ENCODE assay signal across 8 cellular contexts in genomic region chrX:103919336-103919682, GRCh38. TPM values are rescaled to one million over a fixed set of nuclear protein-coding genes. Genes with fewer than 3 reads are reported as not detected.
DNase-seq lines count a peak whose midpoint lies in the region; ATAC-seq and TF ChIP-seq lines count a peak whose summit lies in the region.

No MANE protein-coding gene starts in this region.

- no peak overlapping the region for H4K91ac ChIP-seq in mesenchymal stem cell (ENCODE audit: low read length)

- H3K4me2 ChIP-seq in GM23248 (ENCODE audit: unreplicated experiment) = peak overlapping the region; percentile 91
- H3K4me2 ChIP-seq in mesenchymal stem cell (ENCODE audit: low read length, poor library complexity, severe bottlenecking) = peak overlapping the region; percentile 77

- no peak overlapping the region for H3K23ac ChIP-seq in mesenchymal stem cell (ENCODE audit: low read length in 2 of 2)

- peak overlapping the region; percentile 95 for H2AFZ ChIP-seq in GM23248
- H2AFZ ChIP-seq in mesenchymal stem cell (ENCODE audit: low read depth, low read length) = peak overlapping the region; percentile 93

- H3K4me1 ChIP-seq in GM23248 (ENCODE audit: insufficient read depth) (no peaks in the 10 kb centered on the region), mesenchymal stem cell (ENCODE audit: control insufficient read depth, insufficient read depth, low read depth, low read length) (no peaks in the 10 kb centered on the region), upper lobe of right lung (no peaks in the 10 kb centered on the region)

- 3 to 5% methylated on average over 8 to 9 of the region's 9 CpGs for WGBS in GM23248 (ENCODE audit: low coverage in 1 of 2, low lambda C conversion rate in 2 of 2, missing lambda C conversion rate in 2 of 2), 2 experiments
- WGBS in mesenchymal stem cell = no CpG with 5 or more reads among the region's 9 CpGs

- peaks cover 12 to 22% of the 10 kb centered on the region in 2 donors for H3K4me1 Mint-ChIP-seq in effector memory CD8-positive, alpha-beta T cell (ENCODE audit: low read depth in 2 of 2)

- H4K8ac ChIP-seq in mesenchymal stem cell (ENCODE audit: low read length) = peak overlapping the region; percentile 54

- peaks cover 7% of the 10 kb centered on the region for H3K36me3 Mint-ChIP-seq in effector memory CD8-positive, alpha-beta T cell (ENCODE audit: insufficient read depth)

- peak overlapping the region in 1 of 2 experiments; percentile 77 for H3K14ac ChIP-seq in mesenchymal stem cell (ENCODE audit: low read length in 2 of 2)

- no peaks in the 10 kb centered on the region for H3F3A ChIP-seq in GM23248 (ENCODE audit: insufficient read depth)

- peak overlapping the region; percentile 72 for H3K4me3 ChIP-seq in GM23248
- peak overlapping the region; percentile 67 to 79 for H3K4me3 ChIP-seq in mesenchymal stem cell (ENCODE audit: insufficient read depth in 1 of 2, low read depth in 1 of 2, low read length in 2 of 2)
- H3K4me3 ChIP-seq in upper lobe of right lung = peak overlapping the region; percentile 59

- intact Hi-C loops in upper lobe of right lung (cut with DNase I) = no loop called here

- H3K79me1 ChIP-seq in mesenchymal stem cell (replicated peaks; ENCODE audit: low read length, poor library complexity, severe bottlenecking) = peaks cover 6% of the 10 kb centered on the region

- no peaks in the 10 kb centered on the region for H4K20me1 ChIP-seq in GM23248 (ENCODE audit: insufficient read depth)

- H2BK5ac ChIP-seq in mesenchymal stem cell (ENCODE audit: low read depth, low read length, poor library complexity, severe bottlenecking) = no peak overlapping the region

- in situ Hi-C loops in GM23248 (cut with MboI) = no loop called here

- no peaks in the 10 kb centered on the region for H3K79me2 ChIP-seq in GM23248 (ENCODE audit: insufficient read depth)

- H3K4ac ChIP-seq in mesenchymal stem cell (ENCODE audit: low read depth in 1 of 2, low read length in 2 of 2) = no peak overlapping the region

- H3K4me3 Mint-ChIP-seq in effector memory CD8-positive, alpha-beta T cell = peak overlapping the region; percentile 93 to 96

- no peaks in the 10 kb centered on the region for H3K36me3 ChIP-seq in GM23248 (ENCODE audit: low read depth)
- H3K36me3 ChIP-seq in KOPT-K1 (ENCODE audit: insufficient read depth, low read length) = peaks cover 18% of the 10 kb centered on the region
- H3K36me3 ChIP-seq in mesenchymal stem cell (ENCODE audit: control insufficient read depth in 1 of 2, insufficient read depth in 2 of 2, low read depth in 1 of 2, low read length in 2 of 2) = no peaks in the 10 kb centered on the region
- H3K36me3 ChIP-seq in upper lobe of right lung = no peaks in the 10 kb centered on the region

- H3K27ac ChIP-seq in GM23248 (peak overlapping the region; percentile 67), KOPT-K1 (ENCODE audit: low read depth, low read length, poor library complexity, severe bottlenecking) (peak overlapping the region; percentile 88), mesenchymal stem cell (ENCODE audit: low read length, poor library complexity, severe bottlenecking) (peak overlapping the region; percentile 90), upper lobe of right lung (peak overlapping the region; percentile 66)

- H2AK5ac ChIP-seq in mesenchymal stem cell (ENCODE audit: low read length, severe bottlenecking) = no peak overlapping the region

- H2BK12ac ChIP-seq in mesenchymal stem cell (ENCODE audit: low read length in 2 of 2) = no peak overlapping the region

- DNase-seq in NCI-H82 (lab: John Stamatoyannopoulos, UW) (peak; percentile 54), NCI-H82 treated with DMSO at 0.1 percent for 48 hours (lab: John Stamatoyannopoulos, UW; ENCODE audit: unreplicated experiment) (no peak), GM23248 (peak; percentile 68), SW 1271 (lab: John Stamatoyannopoulos, UW) (peak; percentile 1 to 55), mesenchymal stem cell (peak; percentile 54), upper lobe of right lung (no peak)
- DNase-seq in effector memory CD8-positive, alpha-beta T cell = peak; percentile 1 to 18 (median 7)

- peak overlapping the region; percentile 68 to 79 for H3K18ac ChIP-seq in mesenchymal stem cell (ENCODE audit: low read depth in 1 of 2, low read length in 2 of 2)

- no peaks in the 10 kb centered on the region for H3K9me2 ChIP-seq in GM23248 (ENCODE audit: insufficient read depth)

- H3K9me3 Mint-ChIP-seq in effector memory CD8-positive, alpha-beta T cell = no peaks in the 10 kb centered on the region

- H2BK15ac ChIP-seq in mesenchymal stem cell (ENCODE audit: low read depth, poor library complexity, severe bottlenecking) = peak overlapping the region; percentile 28

- ATAC-seq in effector memory CD8-positive, alpha-beta T cell (replicated peaks) = peak; percentile 58
- peak; percentile 76 for ATAC-seq in upper lobe of right lung

- no peak overlapping the region for H2BK120ac ChIP-seq in mesenchymal stem cell (ENCODE audit: low read depth, low read length)

- H3K27me3 ChIP-seq in GM23248 (replicated peaks; ENCODE audit: insufficient read depth) = no peaks in the 10 kb centered on the region
- no peaks in the 10 kb centered on the region for H3K27me3 ChIP-seq in mesenchymal stem cell (ENCODE audit: control insufficient read depth in 1 of 2, insufficient read depth in 1 of 2, low read length in 2 of 2)
- H3K27me3 ChIP-seq in upper lobe of right lung = no peaks in the 10 kb centered on the region

- H3K27me3 Mint-ChIP-seq in effector memory CD8-positive, alpha-beta T cell = no peaks in the 10 kb centered on the region

- H3K9me3 ChIP-seq in GM23248 (ENCODE audit: low read depth) (no peaks in the 10 kb centered on the region), KOPT-K1 (ENCODE audit: insufficient read depth, low read length, poor library complexity, severe bottlenecking) (no peaks in the 10 kb centered on the region), mesenchymal stem cell (ENCODE audit: control insufficient read depth, low read length) (no peaks in the 10 kb centered on the region), upper lobe of right lung (no peaks in the 10 kb centered on the region)

- TF ChIP-seq CTCF in upper lobe of right lung (IDR thresholded peaks at IDR 0.05) = peak; percentile 35

- H3K9ac ChIP-seq in GM23248 (peak overlapping the region; percentile 84), mesenchymal stem cell (ENCODE audit: low read length) (peak overlapping the region; percentile 80)

- peak overlapping the region; percentile 90 to 94 for H3K27ac Mint-ChIP-seq in effector memory CD8-positive, alpha-beta T cell

RNA-seq across cellular contexts. Expression of gene TMSB15B, which starts 43.1 kb away (rescaled TPM):
- 0.63 and 1.4 TPM in 2 replicates for total RNA-seq in GM23248 (2014; rRNA removed; shearing (Covaris generic))
- polyA plus RNA-seq in GM23248 (2016; fragmentation: Nextera tagmentation; extraction: Ambion mirVana) = 7.3 and 8.7 TPM in 2 replicates
- polyA plus RNA-seq in mesenchymal stem cell (2013, experiment 1 of 2) = 12.8 TPM
- polyA plus RNA-seq in mesenchymal stem cell (2013, experiment 2 of 2) = 14.3 TPM
- total RNA-seq in upper lobe of right lung = 1.6 TPM

Comparison
In these comparisons a context has a peak if more than half of its experiments do, and no peak if none do; other contexts are left out.
1. DNase-seq: peak in NCI-H82 (single experiment), GM23248 (single experiment), SW 1271 (2 of 2), effector memory CD8-positive, alpha-beta T cell (3 of 3) and mesenchymal stem cell (single experiment); none in NCI-H82 treated with DMSO at 0.1 percent for 48 hours (single experiment) and upper lobe of right lung (single experiment).
2. Peak in every context shown above with its lines, with median percentiles within 50 percentile points of each other: H3K27ac ChIP-seq and H3K4me3 ChIP-seq.